1 cellular context compared by ENCODE assay signal in genomic region chr17:79393358-79394038, GRCh38.
TF ChIP-seq lines count a peak whose summit lies in the region.

No MANE protein-coding gene starts in this region.

TF ChIP-seq in HCT116, 20 proteins besides CTCF, POLR2A, EP300 and RAD21 (continued from another document):
- TF ChIP-seq REST (IDR thresholded peaks at IDR 0.05; ENCODE audit: low read depth): no peak
- no peak for TF ChIP-seq EGR1 (IDR thresholded peaks at IDR 0.05; ENCODE audit: low read depth)
- TF ChIP-seq ZNF274 (IDR thresholded peaks at IDR 0.05; ENCODE audit: low read depth, low read length): no peak
- TF ChIP-seq MAX (IDR thresholded peaks at IDR 0.05): no peak
- TF ChIP-seq, protein P1, sequence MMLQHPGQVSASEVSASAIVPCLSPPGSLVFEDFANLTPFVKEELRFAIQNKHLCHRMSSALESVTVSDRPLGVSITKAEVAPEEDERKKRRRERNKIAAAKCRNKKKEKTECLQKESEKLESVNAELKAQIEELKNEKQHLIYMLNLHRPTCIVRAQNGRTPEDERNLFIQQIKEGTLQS (IDR thresholded peaks at IDR 0.05): no peak
- no peak for TF ChIP-seq ZBTB33 (IDR thresholded peaks at IDR 0.05; ENCODE audit: extremely low read depth, insufficient replicate concordance, low read length)
- no peak for TF ChIP-seq SP1 (IDR thresholded peaks at IDR 0.05; ENCODE audit: low read depth)
- no peak for TF ChIP-seq JUND (IDR thresholded peaks at IDR 0.05)
TF ChIP-seq in HCT116: peak in this region for 0.
